34 cellular contexts compared by ENCODE assay signal in the genomic region with DNA sequence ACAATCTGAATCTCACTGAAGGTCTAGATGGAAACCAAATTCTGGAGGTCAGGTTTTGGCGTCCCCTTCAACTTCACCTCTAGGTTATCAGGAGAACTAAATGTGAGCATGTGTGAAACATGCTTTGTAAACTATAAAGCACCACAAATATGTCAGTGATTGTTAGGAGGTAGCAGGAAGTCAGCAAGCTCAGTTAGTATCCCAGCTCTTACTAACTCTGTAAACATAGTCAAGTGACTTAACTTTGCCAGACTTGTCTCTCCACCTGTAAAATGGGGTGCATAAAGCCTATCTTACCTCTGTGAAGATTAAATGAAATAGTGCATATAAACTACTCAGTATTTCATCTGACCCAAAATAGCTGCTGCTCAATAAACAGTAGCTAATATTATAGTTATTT.
"Had no signal": no experiment of that assay in that cellular context is flagged by ENCODE, and none has a peak within 500 bp of the region (broad histone marks: within the 10 kb centered on the region; RNA-seq: fewer than 3 reads in every experiment).

No MANE protein-coding gene starts in this region.

- H3K4me2 ChIP-seq: KMS-11 had no signal

- DNase-seq: Karpas-422, Kasumi-1, KG1, MG63, MM.1S, MV-4-11, NCI-H1048, NCI-H1092, NCI-H1092 treated with DMSO at 0.1 percent for 48 hours, NCI-H1105, NCI-H1105 treated with DMSO at 0.1 percent for 48 hours, NCI-H1417, NCI-H1417 treated with DMSO at 0.1 percent for 48 hours, NCI-H1436, NCI-H1436 treated with DMSO at 0.1 percent for 48 hours, NCI-H146, NCI-H1694, NCI-H1694 treated with DMSO at 0.1 percent for 48 hours, NCI-H187, NCI-H187 treated with DMSO at 0.1 percent for 48 hours, NCI-H1930, NCI-H2029, NCI-H2029 treated with DMSO at 0.1 percent for 48 hours, NCI-H2081, NCI-H2081 treated with DMSO at 0.1 percent for 48 hours, NCI-H2107, NCI-H2171, NCI-H2171 treated with DMSO at 0.1 percent for 48 hours, NCI-H2227 treated with DMSO at 0.1 percent for 48 hours, NCI-H226, NCI-H345, NCI-H446, NCI-H446 treated with DMSO at 0.1 percent for 48 hours had no signal

- H3K36me3 ChIP-seq: MG63 had no signal

- H3K9me3 ChIP-seq: MG63 had no signal

- H3K27ac ChIP-seq: KMS-11 had no signal

- H3K27me3 ChIP-seq: MG63 had no signal

- H3K4me3 ChIP-seq: MG63 had no signal

- H3K9ac ChIP-seq: KMS-11 had no signal
